ENCODE assay signal across 29 cellular contexts in the genomic region with DNA sequence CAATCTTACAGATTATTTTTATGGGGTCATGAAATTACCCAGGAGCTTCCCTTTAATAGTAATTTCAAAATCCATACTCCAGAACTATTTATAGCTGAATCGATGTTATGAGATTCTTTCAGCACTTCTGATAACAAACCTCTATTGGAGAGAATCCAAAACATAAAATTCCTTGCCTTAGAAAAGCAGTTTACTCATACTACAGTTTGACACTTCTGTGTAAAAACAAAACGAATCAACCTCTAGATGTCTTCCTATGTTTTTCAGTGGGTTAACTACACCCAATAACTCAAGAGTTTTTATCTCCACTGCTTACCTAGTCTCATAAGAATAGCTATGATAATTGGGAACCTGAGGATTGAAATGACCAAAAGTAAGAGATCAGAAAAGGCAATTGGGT. TPM values are rescaled to one million over a fixed set of nuclear protein-coding genes. Genes with fewer than 3 reads are reported as not detected.
DNase-seq lines count a peak whose midpoint lies in the region; TF ChIP-seq lines count a peak whose summit lies in the region.
"Had no signal": no experiment of that assay in that cellular context is flagged by ENCODE, and none has a peak within 500 bp of the region (broad histone marks: within the 10 kb centered on the region; RNA-seq: fewer than 3 reads in every experiment).

No MANE protein-coding gene starts in this region.

- in situ Hi-C loops in GM23248 (cut with MboI), result no loop called here

- no peaks in the 10 kb centered on the region for H3K27me3 ChIP-seq in GM23248 (replicated peaks; ENCODE audit: insufficient read depth)
- H3K27me3 ChIP-seq in adipocyte (replicated peaks; ENCODE audit: control insufficient read depth, insufficient read depth, low read length), result no peaks in the 10 kb centered on the region
- H3K27me3 ChIP-seq: gastrocnemius medialis, neutrophil, uterus had no signal

- peaks cover 25% of the 10 kb centered on the region for H3K36me3 Mint-ChIP-seq in activated naive CD8-positive, alpha-beta T cell treated with anti-CD3 and anti-CD28 coated beads for 36 hours
- H3K36me3 Mint-ChIP-seq: CD4-positive, CD25-positive, alpha-beta regulatory T cell had no signal

- 35 to 41% methylated on average over 2 of the region's 2 CpGs for WGBS in GM23248 (ENCODE audit: low coverage in 1 of 2, low lambda C conversion rate in 2 of 2, missing lambda C conversion rate in 2 of 2), 2 experiments

- no peaks in the 10 kb centered on the region for H3K79me2 ChIP-seq in GM23248 (ENCODE audit: insufficient read depth)

- no peaks in the 10 kb centered on the region for H3F3A ChIP-seq in GM23248 (ENCODE audit: insufficient read depth)

- H3K27ac ChIP-seq in GM23248, result no peak overlapping the region
- H3K27ac ChIP-seq: gastrocnemius medialis, KMS-11, neutrophil, psoas muscle, thoracic aorta, uterus had no signal

- no peak for TF ChIP-seq CTCF in fibroblast of mammary gland (conservative IDR thresholded peaks at IDR 0.05; ENCODE audit: control insufficient read depth, insufficient read depth, low read depth, low read length)

- no peaks in the 10 kb centered on the region for H3K9me2 ChIP-seq in GM23248 (ENCODE audit: insufficient read depth)

- no peaks in the 10 kb centered on the region for H3K4me1 Mint-ChIP-seq in activated naive CD8-positive, alpha-beta T cell treated with anti-CD3 and anti-CD28 coated beads for 36 hours
- H3K4me1 Mint-ChIP-seq: immature natural killer cell, naive B cell had no signal

- peak; percentile 17 for DNase-seq in GM23248
- DNase-seq in adipocyte (ENCODE audit: low read depth), result peak; percentile 28
- DNase-seq in fibroblast of mammary gland (ENCODE audit: low read depth), result peak; percentile 12
- DNase-seq in stromal cell of bone marrow (ENCODE audit: low read depth), result peak; percentile 3
- DNase-seq in NCI-H1436 treated with DMSO at 0.1 percent for 48 hours (lab: John Stamatoyannopoulos, UW), result no peak
- no peak for DNase-seq in activated naive CD8-positive, alpha-beta T cell treated with anti-CD3 and anti-CD28 coated beads for 36 hours
- DNase-seq in stimulated activated CD4-positive, alpha-beta T cell treated with anti-CD3 and anti-CD28 coated beads, Interleukin-15, amount 100 ng/mL, for 24 hours, result no peak
- DNase-seq: activated CD4-positive, CD25-positive, alpha-beta regulatory T cell treated with anti-CD3 and anti-CD28 coated beads, Interleukin-2, amount 50 U/mL, for 72 hours; activated CD8-positive, alpha-beta T cell treated with anti-CD3 and anti-CD28 coated beads for 36 hours; CD4-positive, CD25-positive, alpha-beta regulatory T cell; DMS 273 treated with DMSO at 0.1 percent for 48 hours; effector CD8-positive, alpha-beta T cell; erythroblast; gastrocnemius medialis; hippocampal formation; immature natural killer cell; naive B cell; NCI-H1417 treated with DMSO at 0.1 percent for 48 hours; NCI-H2081 treated with DMSO at 0.1 percent for 48 hours; NCI-H345; NCI-H748 treated with DMSO at 0.1 percent for 48 hours; psoas muscle; stimulated activated naive CD8-positive, alpha-beta T cell treated with anti-CD3 and anti-CD28 coated beads, Interleukin-15, Interleukin-2, amounts not matched to agents 100 U/mL and 50 U/mL, for 24 hours; T-helper 1 cell; uterus had no signal

- H3K4me1 ChIP-seq in GM23248 (ENCODE audit: insufficient read depth), result peaks cover 12% of the 10 kb centered on the region
- peaks cover 5% of the 10 kb centered on the region for H3K4me1 ChIP-seq in adipocyte (ENCODE audit: control insufficient read depth, insufficient read depth, low read length)
- H3K4me1 ChIP-seq: gastrocnemius medialis, psoas muscle, uterus had no signal

- H3K36me3 ChIP-seq in GM23248 (ENCODE audit: low read depth), result peaks cover 9% of the 10 kb centered on the region; the same call in 1 of the 2 replicates
- H3K36me3 ChIP-seq in adipocyte (ENCODE audit: control insufficient read depth, insufficient read depth, low read length, severe bottlenecking), result no peaks in the 10 kb centered on the region
- H3K36me3 ChIP-seq: gastrocnemius medialis, thoracic aorta, uterus had no signal

- H3K4me3 Mint-ChIP-seq in activated naive CD8-positive, alpha-beta T cell treated with anti-CD3 and anti-CD28 coated beads for 36 hours, result no peak overlapping the region
- H3K4me3 Mint-ChIP-seq: activated CD8-positive, alpha-beta T cell treated with anti-CD3 and anti-CD28 coated beads for 36 hours; activated naive CD8-positive, alpha-beta T cell; CD4-positive, CD25-positive, alpha-beta regulatory T cell; immature natural killer cell; naive B cell had no signal

- H3K27me3 Mint-ChIP-seq in activated naive CD8-positive, alpha-beta T cell treated with anti-CD3 and anti-CD28 coated beads for 36 hours, result no peaks in the 10 kb centered on the region
- H3K27me3 Mint-ChIP-seq: activated CD8-positive, alpha-beta T cell treated with anti-CD3 and anti-CD28 coated beads for 36 hours; activated naive CD8-positive, alpha-beta T cell; CD4-positive, CD25-positive, alpha-beta regulatory T cell; naive B cell had no signal

- H3K9ac ChIP-seq in GM23248 (no peak overlapping the region), adipocyte (ENCODE audit: low read length) (no peak overlapping the region)
- H3K9ac ChIP-seq: KMS-11 had no signal

- no peak overlapping the region for H3K27ac Mint-ChIP-seq in activated naive CD8-positive, alpha-beta T cell treated with anti-CD3 and anti-CD28 coated beads for 36 hours
- H3K27ac Mint-ChIP-seq: activated CD8-positive, alpha-beta T cell treated with anti-CD3 and anti-CD28 coated beads for 36 hours; activated naive CD8-positive, alpha-beta T cell; CD4-positive, CD25-positive, alpha-beta regulatory T cell; immature natural killer cell; naive B cell had no signal

- H3K9me3 ChIP-seq in GM23248 (ENCODE audit: low read depth) (no peaks in the 10 kb centered on the region), adipocyte (ENCODE audit: control insufficient read depth, low read length) (no peaks in the 10 kb centered on the region)
- H3K9me3 ChIP-seq: gastrocnemius medialis, neutrophil, psoas muscle, thoracic aorta, uterus had no signal

- no peaks in the 10 kb centered on the region for H4K20me1 ChIP-seq in GM23248 (ENCODE audit: insufficient read depth)

- H2AFZ ChIP-seq in GM23248, result 0 out of 2 replicates have a peak overlapping the region, but pooled peaks have one; percentile 14

- H3K9me3 Mint-ChIP-seq in activated naive CD8-positive, alpha-beta T cell treated with anti-CD3 and anti-CD28 coated beads for 36 hours, result no peaks in the 10 kb centered on the region
- H3K9me3 Mint-ChIP-seq: activated CD8-positive, alpha-beta T cell treated with anti-CD3 and anti-CD28 coated beads for 36 hours; CD4-positive, CD25-positive, alpha-beta regulatory T cell; immature natural killer cell; naive B cell had no signal

- H3K4me2 ChIP-seq in GM23248 (ENCODE audit: unreplicated experiment), result no peak overlapping the region
- H3K4me2 ChIP-seq: KMS-11 had no signal

- H3K4me3 ChIP-seq in GM23248 (no peak overlapping the region), adipocyte (ENCODE audit: low read length) (no peak overlapping the region), fibroblast of mammary gland (ENCODE audit: control insufficient read depth, low read depth, low read length) (no peak overlapping the region)
- H3K4me3 ChIP-seq: gastrocnemius medialis, psoas muscle, thoracic aorta, uterus had no signal

RNA-seq across cellular contexts. Expression of a gene that starts 35.6 kb away (rescaled TPM):
- 7.8 and 12.5 TPM in 2 replicates for total RNA-seq in GM23248 (2014; rRNA removed; shearing (Covaris generic))
- polyA plus RNA-seq in GM23248 (2016; fragmentation: Nextera tagmentation; extraction: Ambion mirVana), result 8.7 and 9.1 TPM in 2 replicates
- 10 to 100 TPM; 19.8 to 21.8 TPM for total RNA-seq in activated naive CD8-positive, alpha-beta T cell treated with anti-CD3 and anti-CD28 coated beads for 36 hours

RNA-seq across cellular contexts. Expression of a gene that starts 35.9 kb away (rescaled TPM):
- 11.0 and 15.9 TPM in 2 replicates for total RNA-seq in GM23248 (2014; rRNA removed; shearing (Covaris generic))
- 11.1 and 13.1 TPM in 2 replicates for polyA plus RNA-seq in GM23248 (2016; fragmentation: Nextera tagmentation; extraction: Ambion mirVana)
- total RNA-seq in activated naive CD8-positive, alpha-beta T cell treated with anti-CD3 and anti-CD28 coated beads for 36 hours, result 10 to 100 TPM; 17.2 TPM

Comparison
In these comparisons a context has a peak if more than half of its experiments do, and no peak if none do; other contexts are left out.
1. DNase-seq: peak in GM23248 (single experiment), adipocyte (single experiment), fibroblast of mammary gland (single experiment) and stromal cell of bone marrow (single experiment); none in NCI-H1436 treated with DMSO at 0.1 percent for 48 hours (single experiment), activated naive CD8-positive, alpha-beta T cell treated with anti-CD3 and anti-CD28 coated beads for 36 hours (single experiment) and stimulated activated CD4-positive, alpha-beta T cell treated with anti-CD3 and anti-CD28 coated beads, Interleukin-15, amount 100 ng/mL, for 24 hours (single experiment).